19 cellular contexts compared by ENCODE assay signal in the genomic region with DNA sequence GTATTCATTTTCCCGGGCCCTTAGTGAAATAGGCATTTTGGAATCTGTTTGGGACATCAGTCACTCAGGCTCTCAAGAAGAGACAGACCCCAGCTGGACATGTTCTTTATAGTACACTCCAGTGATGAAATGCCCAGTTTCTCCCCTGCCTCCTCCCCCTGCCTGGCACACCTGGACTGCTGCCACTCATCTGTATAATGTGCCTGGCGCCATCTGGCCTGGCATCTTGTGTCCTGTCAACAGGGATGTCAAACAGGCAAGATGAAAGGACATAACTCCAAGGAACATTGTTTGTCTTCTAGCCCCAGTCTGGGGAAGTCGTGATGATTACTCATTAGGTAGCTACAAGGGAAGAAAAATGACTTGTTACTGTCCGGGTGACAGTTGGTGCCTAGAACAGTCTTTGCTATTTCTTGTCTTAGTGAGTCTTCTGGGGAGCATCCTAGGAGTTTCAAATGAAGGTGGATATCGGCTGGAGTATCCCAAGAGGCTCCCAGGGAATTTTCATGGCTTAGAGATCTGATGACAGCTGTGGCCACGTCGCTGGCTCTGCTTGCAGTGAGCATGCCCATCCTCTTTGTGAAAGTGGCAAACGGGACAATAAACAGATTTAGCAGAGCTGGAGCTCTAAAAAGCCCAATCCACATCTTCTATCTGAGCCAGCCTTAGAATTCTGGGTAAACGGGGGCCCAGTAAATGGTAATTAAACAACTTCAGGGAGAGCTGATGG.
DNase-seq lines count a peak whose midpoint lies in the region; ATAC-seq, FAIRE-seq and TF ChIP-seq lines count a peak whose summit lies in the region.
"Had no signal": no experiment of that assay in that cellular context is flagged by ENCODE, and none has a peak within 500 bp of the region (broad histone marks: within the 10 kb centered on the region; RNA-seq: fewer than 3 reads in every experiment).

No MANE protein-coding gene starts in this region.

- H3K9me3 Mint-ChIP-seq in neural progenitor cell = no peaks in the 10 kb centered on the region
- no peaks in the 10 kb centered on the region for H3K9me3 Mint-ChIP-seq in stimulated activated naive CD8-positive, alpha-beta T cell treated with anti-CD3 and anti-CD28 coated beads, Interleukin-15, amount 100 ng/mL, for 72 hours
- H3K9me3 Mint-ChIP-seq: CD8-positive, alpha-beta memory T cell; T-cell had no signal

- no peaks in the 10 kb centered on the region for H3K9me3 ChIP-seq in WERI-Rb-1 (ENCODE audit: severe bottlenecking)
- H3K9me3 ChIP-seq in neural progenitor cell (ENCODE audit: low read depth) = no peaks in the 10 kb centered on the region
- H3K9me3 ChIP-seq: BLaER1 had no signal

- H3K36me3 ChIP-seq in WERI-Rb-1 (no peaks in the 10 kb centered on the region), neural progenitor cell (no peaks in the 10 kb centered on the region)
- H3K36me3 ChIP-seq: BLaER1 had no signal

- H3K4me2 ChIP-seq in neural progenitor cell = no peak overlapping the region
- H3K4me2 ChIP-seq: BLaER1 had no signal

- H4K20me1 ChIP-seq in neural progenitor cell (ENCODE audit: low read depth) = no peaks in the 10 kb centered on the region
- H4K20me1 ChIP-seq: BLaER1 had no signal

- no peaks in the 10 kb centered on the region for H3K36me3 Mint-ChIP-seq in neural progenitor cell
- H3K36me3 Mint-ChIP-seq: CD8-positive, alpha-beta memory T cell; T-cell had no signal

- H3K9ac ChIP-seq in neural progenitor cell = no peak overlapping the region
- H3K9ac ChIP-seq: BLaER1 had no signal

- H2AFZ ChIP-seq in neural progenitor cell (replicated peaks) = no peak overlapping the region

- peak; percentile 13 for FAIRE-seq in GM12891 (lab: Jason Lieb, UNC)
- FAIRE-seq: GM12878, H1, HTR-8/SVneo had no signal

- H3K27ac Mint-ChIP-seq in neural progenitor cell = no peak overlapping the region
- H3K27ac Mint-ChIP-seq in stimulated activated naive CD8-positive, alpha-beta T cell treated with anti-CD3 and anti-CD28 coated beads, Interleukin-15, amount 100 ng/mL, for 72 hours = no peak overlapping the region
- H3K27ac Mint-ChIP-seq: CD8-positive, alpha-beta memory T cell; T-cell had no signal

- H3K27me3 ChIP-seq in WERI-Rb-1 (ENCODE audit: insufficient read depth, low read depth, severe bottlenecking) = no peaks in the 10 kb centered on the region
- H3K27me3 ChIP-seq in neural progenitor cell = no peaks in the 10 kb centered on the region
- H3K27me3 ChIP-seq: BLaER1 had no signal

- no peak overlapping the region for H3K4me3 Mint-ChIP-seq in neural progenitor cell
- no peak overlapping the region for H3K4me3 Mint-ChIP-seq in stimulated activated naive CD8-positive, alpha-beta T cell treated with anti-CD3 and anti-CD28 coated beads, Interleukin-15, amount 100 ng/mL, for 72 hours
- H3K4me3 Mint-ChIP-seq: CD8-positive, alpha-beta memory T cell; T-cell had no signal

- no peaks in the 10 kb centered on the region for H3F3A ChIP-seq in neural progenitor cell (ENCODE audit: low read depth)

- no peak overlapping the region for H3K4me3 ChIP-seq in WERI-Rb-1 (ENCODE audit: low read depth, low read length)
- H3K4me3 ChIP-seq in neural progenitor cell = no peak overlapping the region
- H3K4me3 ChIP-seq: BLaER1, GM12878 had no signal

- H3K27ac ChIP-seq in WERI-Rb-1 (0 out of 2 replicates have a peak overlapping the region, but pooled peaks have one; percentile 7), neural progenitor cell (no peak overlapping the region)
- H3K27ac ChIP-seq: BLaER1 had no signal

- TF ChIP-seq CTCF in WERI-Rb-1 (IDR thresholded peaks at IDR 0.05; ENCODE audit: low read depth, low read length) (no peak), neural progenitor cell (IDR thresholded peaks at IDR 0.05) (no peak)

- DNase-seq in GM12891 (ENCODE audit: insufficient read length, low spot score) (no peak), NCI-H446 treated with DMSO at 0.1 percent for 48 hours (lab: John Stamatoyannopoulos, UW) (peak; percentile 37), WERI-Rb-1 (peak; percentile 44), neural progenitor cell (ENCODE audit: low spot score) (peak; percentile 9)
- no peak for DNase-seq in activated T-cell treated with anti-CD3 and anti-CD28 coated beads, Interleukin-2, amount 50 U/mL, for 1 hour
- no peak for DNase-seq in stimulated activated naive CD8-positive, alpha-beta T cell treated with anti-CD3 and anti-CD28 coated beads, Interleukin-15, amount 100 ng/mL, for 72 hours
- DNase-seq: CD8-positive, alpha-beta memory T cell; NCI-H1048; NCI-H1694; NCI-H510A treated with DMSO at 0.1 percent for 48 hours; NK-92 treated with Interleukin-12 subunit alpha and Interleukin-12 subunit beta, amount 100 ng/mL, for 24 hours; OCI-M1; RPMI8226; T-cell had no signal

- H3K4me1 Mint-ChIP-seq in neural progenitor cell = no peaks in the 10 kb centered on the region
- no peaks in the 10 kb centered on the region for H3K4me1 Mint-ChIP-seq in stimulated activated naive CD8-positive, alpha-beta T cell treated with anti-CD3 and anti-CD28 coated beads, Interleukin-15, amount 100 ng/mL, for 72 hours
- H3K4me1 Mint-ChIP-seq: CD8-positive, alpha-beta memory T cell; T-cell had no signal

- H3K79me2 ChIP-seq in neural progenitor cell (ENCODE audit: low read depth) = no peaks in the 10 kb centered on the region

- no peak for ATAC-seq in stimulated activated naive CD8-positive, alpha-beta T cell treated with anti-CD3 and anti-CD28 coated beads, Interleukin-15, amount 100 ng/mL, for 72 hours
- no peak for ATAC-seq in HG03139 (IDR thresholded peaks at IDR 0.05; ENCODE audit: unreplicated experiment)
- ATAC-seq: GM12878, T-cell had no signal

- H3K27me3 Mint-ChIP-seq in neural progenitor cell (ENCODE audit: insufficient read depth, low read depth) = no peaks in the 10 kb centered on the region
- peaks cover 27% of the 10 kb centered on the region for H3K27me3 Mint-ChIP-seq in stimulated activated naive CD8-positive, alpha-beta T cell treated with anti-CD3 and anti-CD28 coated beads, Interleukin-15, amount 100 ng/mL, for 72 hours

- TF ChIP-seq POLR2A in GM12891 (IDR thresholded peaks at IDR 0.05; ENCODE audit: low read depth, low read length) = no peak

- peaks cover 9% of the 10 kb centered on the region for H3K4me1 ChIP-seq in neural progenitor cell
- H3K4me1 ChIP-seq: BLaER1 had no signal

TF ChIP-seq in GM12891, 5 proteins besides CTCF, POLR2A, EP300 and RAD21:
- no peak for TF ChIP-seq TAF1 (IDR thresholded peaks at IDR 0.05; ENCODE audit: low read depth, low read length)
- no peak for TF ChIP-seq POU2F2 (IDR thresholded peaks at IDR 0.05; ENCODE audit: low read depth, low read length)
- TF ChIP-seq POLR2AphosphoS5 (IDR thresholded peaks at IDR 0.05; ENCODE audit: low read depth, low read length) = no peak

Comparison
In these comparisons a context has a peak if more than half of its experiments do, and no peak if none do; other contexts are left out.
1. DNase-seq: peak in NCI-H446 treated with DMSO at 0.1 percent for 48 hours (single experiment), WERI-Rb-1 (single experiment) and neural progenitor cell (single experiment); none in GM12891 (single experiment), activated T-cell treated with anti-CD3 and anti-CD28 coated beads, Interleukin-2, amount 50 U/mL, for 1 hour (single experiment) and stimulated activated naive CD8-positive, alpha-beta T cell treated with anti-CD3 and anti-CD28 coated beads, Interleukin-15, amount 100 ng/mL, for 72 hours (0 of 2).